In genomic region chr3:190780524-190780923, GRCh38 we compare ENCODE assay signal across 21 cellular contexts.
"Had no signal": no experiment of that assay in that cellular context is flagged by ENCODE, and none has a peak within 500 bp of the region (broad histone marks: within the 10 kb centered on the region; RNA-seq: fewer than 3 reads in every experiment).

No MANE protein-coding gene starts in this region.

- H3K4me1 Mint-ChIP-seq: memory B cell, natural killer cell, neural crest cell had no signal

- H3K4me3 Mint-ChIP-seq: dendritic cell treated with granulocyte-macrophage colony-stimulating factor and Interleukin-4, amounts not matched to agents 40 ng/mL and 50 ng/mL, for 4 days; effector memory CD8-positive, alpha-beta T cell; memory B cell; mesothelial cell of epicardium; natural killer cell; neural crest cell had no signal

- H3K79me2 ChIP-seq: hepatocyte had no signal

- H3K4me3 ChIP-seq: esophagus squamous epithelium, hepatocyte, left ventricle myocardium inferior, lower lobe of right lung, pancreas had no signal

- H3K36me3 Mint-ChIP-seq: memory B cell, mesothelial cell of epicardium, natural killer cell had no signal

- H3K36me3 ChIP-seq: esophagus squamous epithelium, left ventricle myocardium inferior, lower lobe of right lung, pancreas had no signal

- DNase-seq: effector memory CD8-positive, alpha-beta T cell; esophagus squamous epithelium; foreskin melanocyte; head of caudate nucleus; kidney; left cardiac atrium; left ventricle myocardium inferior; lower lobe of right lung; natural killer cell; pancreas; right cardiac atrium; small intestine; stimulated activated CD4-positive, alpha-beta T cell treated with anti-CD3 and anti-CD28 coated beads, Interleukin-2, amount 100 ng/mL, for 48 hours; stimulated activated naive CD4-positive, alpha-beta T cell treated with Interleukin-2 at 50 U/mL for 16 hours; trophoblast cell had no signal

- H3K27ac Mint-ChIP-seq: dendritic cell treated with granulocyte-macrophage colony-stimulating factor and Interleukin-4, amounts not matched to agents 40 ng/mL and 50 ng/mL, for 4 days; effector memory CD8-positive, alpha-beta T cell; memory B cell; mesothelial cell of epicardium; natural killer cell; progenitor cell of endocrine pancreas had no signal

- H2AFZ ChIP-seq: hepatocyte had no signal

- H3K27ac ChIP-seq: esophagus squamous epithelium, hepatocyte, left ventricle myocardium inferior, lower lobe of right lung, pancreas had no signal

- H3K9me3 ChIP-seq: esophagus squamous epithelium, left ventricle myocardium inferior, lower lobe of right lung, pancreas had no signal

- H3K4me1 ChIP-seq: esophagus squamous epithelium, lower lobe of right lung, pancreas had no signal

- H3K4me2 ChIP-seq: hepatocyte had no signal

- H3K27me3 ChIP-seq: esophagus squamous epithelium, hepatocyte, pancreas had no signal

- ATAC-seq: effector memory CD8-positive, alpha-beta T cell; left cardiac atrium; lower lobe of right lung; natural killer cell; right cardiac atrium had no signal

- H3K27me3 Mint-ChIP-seq: dendritic cell treated with granulocyte-macrophage colony-stimulating factor and Interleukin-4, amounts not matched to agents 40 ng/mL and 50 ng/mL, for 4 days; effector memory CD8-positive, alpha-beta T cell; memory B cell; progenitor cell of endocrine pancreas had no signal

- H3K9me3 Mint-ChIP-seq: dendritic cell treated with granulocyte-macrophage colony-stimulating factor and Interleukin-4, amounts not matched to agents 40 ng/mL and 50 ng/mL, for 4 days; memory B cell; mesothelial cell of epicardium; neural crest cell had no signal
